ENCODE assay signal across 8 cellular contexts in the genomic region with DNA sequence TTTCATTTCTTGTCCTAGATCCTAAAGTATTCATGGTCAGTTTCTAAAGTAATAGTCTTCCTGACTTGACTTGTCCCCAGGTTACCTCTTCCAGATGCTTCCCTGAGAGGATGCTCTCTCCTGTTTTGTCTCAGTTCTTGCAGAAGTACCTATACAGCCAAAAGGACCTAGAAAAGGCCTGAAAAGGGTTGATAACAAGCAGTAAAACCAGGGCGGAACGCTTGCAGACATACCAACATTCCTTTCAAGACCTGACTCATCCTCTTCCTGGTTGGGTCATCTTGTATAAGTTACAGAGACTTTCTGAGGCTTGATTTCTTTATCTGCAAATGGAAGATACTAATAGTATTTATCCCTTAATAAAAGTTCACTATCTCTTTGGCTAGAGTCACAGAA.
DNase-seq lines count a peak whose midpoint lies in the region; ATAC-seq and TF ChIP-seq lines count a peak whose summit lies in the region.

No MANE protein-coding gene starts in this region.

- H3K9me3 ChIP-seq in body of pancreas = no peaks in the 10 kb centered on the region

- intact Hi-C loops in activated CD4-positive, alpha-beta T cell treated with anti-CD3 and anti-CD28 coated beads, Interleukin-2, amount 10 ng/mL, durations not matched to agents 24 days and 14 days (cut with micrococcal nuclease) = loop anchor here (2.0 to 5.0 kb wide), 2 partner anchors 53 to 95 kb away; no protein-coding TSS in a partner anchor
- intact Hi-C loops in body of pancreas (cut with DNase I) = no loop called here

- H3K27me3 ChIP-seq in body of pancreas = no peaks in the 10 kb centered on the region

- H3K27ac Mint-ChIP-seq in activated CD4-positive, alpha-beta T cell treated with anti-CD3 and anti-CD28 coated beads, Interleukin-2, amount 10 ng/mL, durations not matched to agents 24 days and 14 days = peak overlapping the region; percentile 0
- H3K27ac Mint-ChIP-seq in stimulated activated naive B cell treated with anti-CD40 and anti-IgM and Interleukin-4, amounts not matched to agents 10 μg/mL and 1 μg/mL and 100 μg/mL, for 72 hours = peak overlapping the region; percentile 31

- no peak for TF ChIP-seq POLR2A in body of pancreas (IDR thresholded peaks at IDR 0.05)

- WGBS in body of pancreas, 2 donors = 67 to 79% methylated on average over 2 of the region's 2 CpGs

- H3K4me3 Mint-ChIP-seq in activated CD4-positive, alpha-beta T cell treated with anti-CD3 and anti-CD28 coated beads, Interleukin-2, amount 10 ng/mL, durations not matched to agents 24 days and 14 days = no peak overlapping the region
- H3K4me3 Mint-ChIP-seq in stimulated activated naive B cell treated with anti-CD40 and anti-IgM and Interleukin-4, amounts not matched to agents 10 μg/mL and 1 μg/mL and 100 μg/mL, for 72 hours = no peak overlapping the region

- H3K4me1 ChIP-seq in body of pancreas = no peaks in the 10 kb centered on the region

- no peaks in the 10 kb centered on the region for H3K36me3 Mint-ChIP-seq in activated CD4-positive, alpha-beta T cell treated with anti-CD3 and anti-CD28 coated beads, Interleukin-2, amount 10 ng/mL, durations not matched to agents 24 days and 14 days (ENCODE audit: low read depth)
- H3K36me3 Mint-ChIP-seq in stimulated activated naive B cell treated with anti-CD40 and anti-IgM and Interleukin-4, amounts not matched to agents 10 μg/mL and 1 μg/mL and 100 μg/mL, for 72 hours = no peaks in the 10 kb centered on the region

- H3K27me3 Mint-ChIP-seq in activated CD4-positive, alpha-beta T cell treated with anti-CD3 and anti-CD28 coated beads, Interleukin-2, amount 10 ng/mL, durations not matched to agents 24 days and 14 days = peaks cover 2% of the 10 kb centered on the region
- no peaks in the 10 kb centered on the region for H3K27me3 Mint-ChIP-seq in stimulated activated naive B cell treated with anti-CD40 and anti-IgM and Interleukin-4, amounts not matched to agents 10 μg/mL and 1 μg/mL and 100 μg/mL, for 72 hours

- no peak for TF ChIP-seq CTCF in fibroblast of pulmonary artery (IDR thresholded peaks at IDR 0.05; ENCODE audit: low read length, missing control alignments)
- TF ChIP-seq CTCF in body of pancreas (IDR thresholded peaks at IDR 0.05) = no peak

- H3K27ac ChIP-seq in body of pancreas = no peak overlapping the region

- H3K4me1 Mint-ChIP-seq in activated CD4-positive, alpha-beta T cell treated with anti-CD3 and anti-CD28 coated beads, Interleukin-2, amount 10 ng/mL, durations not matched to agents 24 days and 14 days = peaks cover 31% of the 10 kb centered on the region
- H3K4me1 Mint-ChIP-seq in stimulated activated naive B cell treated with anti-CD40 and anti-IgM and Interleukin-4, amounts not matched to agents 10 μg/mL and 1 μg/mL and 100 μg/mL, for 72 hours = peaks cover 31 to 50% of the 10 kb centered on the region in 2 donors

- peaks cover 4% of the 10 kb centered on the region for H3K9me3 Mint-ChIP-seq in activated CD4-positive, alpha-beta T cell treated with anti-CD3 and anti-CD28 coated beads, Interleukin-2, amount 10 ng/mL, durations not matched to agents 24 days and 14 days
- peaks cover 0 to 3% of the 10 kb centered on the region in 2 donors for H3K9me3 Mint-ChIP-seq in stimulated activated naive B cell treated with anti-CD40 and anti-IgM and Interleukin-4, amounts not matched to agents 10 μg/mL and 1 μg/mL and 100 μg/mL, for 72 hours

- no peak for ATAC-seq in stimulated activated naive B cell treated with anti-CD40 and anti-IgM and Interleukin-4, amounts not matched to agents 10 μg/mL and 1 μg/mL and 100 μg/mL, for 72 hours (replicated peaks)
- ATAC-seq in body of pancreas = no peak
- ATAC-seq in HG02840 (IDR thresholded peaks at IDR 0.05; ENCODE audit: low FRiP score, unreplicated experiment) = no peak

- DNase-seq in activated CD4-positive, alpha-beta T cell treated with anti-CD3 and anti-CD28 coated beads, Interleukin-2, amount 10 ng/mL, durations not matched to agents 24 days and 14 days = no peak
- DNase-seq in activated CD4-positive, alpha-beta T cell treated with anti-CD3 and anti-CD28 coated beads for 48 hours = no peak
- DNase-seq in SW 1271 (lab: John Stamatoyannopoulos, UW) (peak; percentile 31 to 85), fibroblast of pulmonary artery (ENCODE audit: low read depth) (peak; percentile 81), body of pancreas (no peak), NCI-H2081 treated with DMSO at 0.1 percent for 48 hours (lab: John Stamatoyannopoulos, UW) (no peak)
- no peak for DNase-seq in stimulated activated naive B cell treated with anti-CD40 and anti-IgM and Interleukin-4, amounts not matched to agents 10 μg/mL and 1 μg/mL and 100 μg/mL, for 72 hours

- H3K4me3 ChIP-seq in fibroblast of pulmonary artery (replicated peaks; ENCODE audit: low read depth, low read length) (no peak overlapping the region), body of pancreas (no peak overlapping the region)

- no peaks in the 10 kb centered on the region for H3K36me3 ChIP-seq in body of pancreas (replicated peaks in 1 of 2; ENCODE audit: insufficient read depth in 1 of 2, low read depth in 2 of 2)

Comparison
In these comparisons a context has a peak if more than half of its experiments do, and no peak if none do; other contexts are left out.
1. DNase-seq: peak in SW 1271 (2 of 2) and fibroblast of pulmonary artery (single experiment); none in activated CD4-positive, alpha-beta T cell treated with anti-CD3 and anti-CD28 coated beads, Interleukin-2, amount 10 ng/mL, durations not matched to agents 24 days and 14 days (single experiment), activated CD4-positive, alpha-beta T cell treated with anti-CD3 and anti-CD28 coated beads for 48 hours (single experiment), stimulated activated naive B cell treated with anti-CD40 and anti-IgM and Interleukin-4, amounts not matched to agents 10 μg/mL and 1 μg/mL and 100 μg/mL, for 72 hours (single experiment), body of pancreas (0 of 4) and NCI-H2081 treated with DMSO at 0.1 percent for 48 hours (single experiment).